Comparison of ENCODE assay signal across 17 cellular contexts in the genomic region with DNA sequence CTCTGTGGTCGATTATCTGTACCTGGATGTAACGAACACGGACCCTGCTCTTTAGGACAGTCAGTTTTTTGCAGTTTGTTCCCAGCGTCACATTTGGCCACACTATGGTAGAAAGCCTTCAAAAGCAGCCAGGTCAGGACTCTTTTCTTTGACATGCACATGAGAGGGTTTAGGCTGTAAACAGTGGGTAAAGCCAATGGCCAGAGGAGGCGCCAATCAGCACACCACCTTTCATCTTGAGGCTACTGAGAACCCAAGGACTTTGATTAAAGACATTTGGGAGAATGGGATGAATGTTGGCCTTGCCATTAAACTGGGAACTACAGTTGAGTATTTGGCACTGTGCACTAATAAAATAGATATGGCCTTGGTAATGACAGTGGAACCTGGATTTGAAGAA.
DNase-seq lines count a peak whose midpoint lies in the region; ATAC-seq, FAIRE-seq and TF ChIP-seq lines count a peak whose summit lies in the region.
"Had no signal": no experiment of that assay in that cellular context is flagged by ENCODE, and none has a peak within 500 bp of the region (broad histone marks: within the 10 kb centered on the region; RNA-seq: fewer than 3 reads in every experiment).

No MANE protein-coding gene starts in this region.

- no peak for ATAC-seq in left ventricle myocardium superior
- ATAC-seq: T-helper 17 cell had no signal

- H4K8ac ChIP-seq in H1 (ENCODE audit: extremely low read depth, insufficient read depth, low read length), result no peak overlapping the region
- no peak overlapping the region for H4K8ac ChIP-seq in mesendoderm (ENCODE audit: low read depth, low read length)

- WGBS in H1 (ENCODE audit: extremely low coverage in 1 of 2, insufficient coverage in 1 of 2, insufficient read length in 1 of 2, insufficient replicate concordance in 2 of 2, low coverage in 1 of 2, low lambda C conversion rate in 2 of 2, missing lambda C conversion rate in 1 of 2), 2 experiments, result 84% methylated on average over 5 of the region's 5 CpGs; no CpG with 5 or more reads in 1 of the 2 experiments
- no CpG with 5 or more reads among the region's 5 CpGs for WGBS in mesendoderm (ENCODE audit: extremely low coverage, insufficient coverage, low lambda C conversion rate)
- 75 to 90% (median 80%) methylated on average over 5 of the region's 5 CpGs for WGBS in adrenal gland, 4 donors
- WGBS in sigmoid colon, 2 donors, result 88 to 94% methylated on average over 5 of the region's 5 CpGs

- H3K79me1 ChIP-seq in H1 (ENCODE audit: low read depth, low read length) (no peaks in the 10 kb centered on the region), mesendoderm (ENCODE audit: low read length) (no peaks in the 10 kb centered on the region)

- peak; percentile 36 for FAIRE-seq in H1 (lab: Jason Lieb, UNC)

- H2BK5ac ChIP-seq in H1 (ENCODE audit: low read depth, low read length) (no peak overlapping the region), mesendoderm (ENCODE audit: low read length) (no peak overlapping the region)

- H3K4me2 ChIP-seq in H1 (ENCODE audit: insufficient read depth in 1 of 2, low read depth in 2 of 2, low read length in 2 of 2), result no peak overlapping the region
- no peak overlapping the region for H3K4me2 ChIP-seq in mesendoderm (ENCODE audit: low read length)

- peak; percentile 32 to 38; a peak in 3 of 4 replicates for TF ChIP-seq RAD21 in H1 (IDR thresholded peaks at IDR 0.05 in 1 of 2, conservative IDR thresholded peaks at IDR 0.05 in 1 of 2; ENCODE audit: low read depth in 2 of 2, low read length in 2 of 2)

- DNase-seq in LNCaP clone FGC (ENCODE audit: low read depth), result no peak
- peak; percentile 3 to 47 for DNase-seq in H1 (ENCODE audit: low read depth in 1 of 2, low spot score in 2 of 2)
- DNase-seq in mesendoderm, result peak; percentile 19
- DNase-seq in NCI-H2196 (lab: John Stamatoyannopoulos, UW; ENCODE audit: unreplicated experiment), result no peak
- DNase-seq in adrenal gland, result no peak
- DNase-seq in left ventricle myocardium superior, result no peak
- DNase-seq in sigmoid colon, result no peak
- DNase-seq: GF-D8, HCEC 1CT, NCI-H1694 treated with DMSO at 0.1 percent for 48 hours, NCI-H226, NCI-H524, NCI-H82, Peyer's patch, T-helper 17 cell had no signal

- H2BK120ac ChIP-seq in H1 (replicated peaks; ENCODE audit: low read depth, low read length), result no peak overlapping the region
- no peak overlapping the region for H2BK120ac ChIP-seq in mesendoderm (ENCODE audit: low read depth, low read length)

- no peak overlapping the region for H3K23ac ChIP-seq in H1 (ENCODE audit: insufficient read length)
- H3K23ac ChIP-seq in mesendoderm (ENCODE audit: low read length), result no peak overlapping the region

- TF ChIP-seq EP300 in H1 (IDR thresholded peaks at IDR 0.05; ENCODE audit: borderline replicate concordance in 1 of 2, low read depth in 2 of 2, low read length in 2 of 2) (no peak), sigmoid colon (IDR thresholded peaks at IDR 0.05) (no peak)

- no peak overlapping the region for H2BK12ac ChIP-seq in H1 (ENCODE audit: low read depth, low read length)

- H3K9ac ChIP-seq in H1 (replicated peaks in 1 of 4; ENCODE audit: extremely low read depth in 1 of 4, low read depth in 3 of 4, low read length in 3 of 4), result no peak overlapping the region
- no peak overlapping the region for H3K9ac ChIP-seq in mesendoderm (ENCODE audit: low read length)

- intact Hi-C loops in adrenal gland (cut with DNase I) (no loop called here), left ventricle myocardium superior (cut with micrococcal nuclease) (no loop called here), sigmoid colon (cut with DNase I) (no loop called here)

- no peaks in the 10 kb centered on the region for H3K27me3 ChIP-seq in H1 (replicated peaks in 1 of 4; ENCODE audit: control insufficient read depth in 3 of 4, extremely low read depth in 1 of 4, insufficient read depth in 3 of 4, low read length in 3 of 4)
- H3K27me3 ChIP-seq in mesendoderm (ENCODE audit: insufficient read depth, low read length, poor library complexity), result no peaks in the 10 kb centered on the region
- no peaks in the 10 kb centered on the region for H3K27me3 ChIP-seq in adrenal gland
- H3K27me3 ChIP-seq in sigmoid colon, result no peaks in the 10 kb centered on the region
- H3K27me3 ChIP-seq: Peyer's patch, SJSA1 had no signal

- H3K27ac ChIP-seq in H1 (ENCODE audit: low read depth, low read length), result no peak overlapping the region
- H3K27ac ChIP-seq in mesendoderm (ENCODE audit: low read depth, low read length), result no peak overlapping the region
- H3K27ac ChIP-seq in adrenal gland, result no peak overlapping the region
- no peak overlapping the region for H3K27ac ChIP-seq in sigmoid colon
- H3K27ac ChIP-seq: Peyer's patch, SJSA1 had no signal

- POLR2A ChIA-PET in H1 (lab: Charles Lee; ENCODE audit: partially characterized antibody), result no interaction called here

- H3K14ac ChIP-seq in H1 (ENCODE audit: insufficient read length), result no peak overlapping the region

- H3K18ac ChIP-seq in H1 (ENCODE audit: extremely low read depth, low read length) (no peak overlapping the region), mesendoderm (ENCODE audit: low read length) (no peak overlapping the region)

- no peak overlapping the region for H2AK5ac ChIP-seq in H1 (ENCODE audit: low read depth, low read length)
- no peak overlapping the region for H2AK5ac ChIP-seq in mesendoderm (ENCODE audit: low read length)

- H3K4ac ChIP-seq in H1 (replicated peaks; ENCODE audit: insufficient read length, low read depth, low read length) (no peak overlapping the region), mesendoderm (ENCODE audit: low read depth, low read length) (no peak overlapping the region)

- H3K56ac ChIP-seq in H1 (replicated peaks; ENCODE audit: insufficient read length, low read depth, low read length), result no peak overlapping the region
- H3K56ac ChIP-seq in mesendoderm (ENCODE audit: low read length), result no peak overlapping the region

- H3K9me3 ChIP-seq in H1 (ENCODE audit: insufficient read depth in 2 of 2, low read depth in 1 of 2, low read length in 1 of 2), result no peaks in the 10 kb centered on the region
- no peaks in the 10 kb centered on the region for H3K9me3 ChIP-seq in adrenal gland (replicated peaks in 1 of 3)
- H3K9me3 ChIP-seq in sigmoid colon, result no peaks in the 10 kb centered on the region
- H3K9me3 ChIP-seq: Peyer's patch, SJSA1 had no signal

- 0 out of 2 replicates have a peak, but pooled peaks have one; percentile 22 for TF ChIP-seq CTCF in GM12875 (IDR thresholded peaks at IDR 0.05; ENCODE audit: borderline replicate concordance, insufficient read depth, low read depth, low read length)
- 0 out of 2 replicates have a peak, but pooled peaks have one; percentile 8 for TF ChIP-seq CTCF in LNCaP clone FGC (IDR thresholded peaks at IDR 0.05; ENCODE audit: control insufficient read depth, extremely low read depth, insufficient read depth)
- peak; percentile 25 to 70 (median 43); a peak in 3 of 4 replicates for TF ChIP-seq CTCF in H1 (IDR thresholded peaks at IDR 0.05; ENCODE audit: control extremely low read depth in 1 of 3, insufficient read depth in 1 of 3, low read depth in 1 of 3, low read length in 3 of 3)
- no peak for TF ChIP-seq CTCF in adrenal gland (IDR thresholded peaks at IDR 0.05)
- TF ChIP-seq CTCF in sigmoid colon (IDR thresholded peaks at IDR 0.05), result no peak

- no peak overlapping the region for H2BK20ac ChIP-seq in H1 (ENCODE audit: low read length)

- H2BK15ac ChIP-seq in H1 (ENCODE audit: low read length) (no peak overlapping the region), mesendoderm (replicated peaks; ENCODE audit: low read depth) (no peak overlapping the region)

- H3K79me2 ChIP-seq in H1 (ENCODE audit: control insufficient read depth in 1 of 2, insufficient read depth in 2 of 2, low read length in 2 of 2) (no peaks in the 10 kb centered on the region), mesendoderm (ENCODE audit: control insufficient read depth, insufficient read depth, low read length) (no peaks in the 10 kb centered on the region)

- H3K4me3 ChIP-seq in GM12875 (ENCODE audit: low read depth, low read length) (no peak overlapping the region), LNCaP clone FGC (ENCODE audit: low read depth, low read length) (no peak overlapping the region), H1 (ENCODE audit: extremely low read depth in 1 of 4, insufficient read depth in 2 of 4, low read depth in 3 of 4, low read length in 4 of 4) (no peak overlapping the region), mesendoderm (ENCODE audit: low read length) (no peak overlapping the region), adrenal gland (no peak overlapping the region), sigmoid colon (no peak overlapping the region)
- H3K4me3 ChIP-seq: Peyer's patch, SJSA1 had no signal

- TF ChIP-seq POLR2A in H1 (IDR thresholded peaks at IDR 0.05; ENCODE audit: control extremely low read depth in 1 of 2, low read depth in 2 of 2, low read length in 2 of 2) (no peak), adrenal gland (IDR thresholded peaks at IDR 0.05) (no peak), sigmoid colon (IDR thresholded peaks at IDR 0.05) (no peak)

- no peak overlapping the region for H4K5ac ChIP-seq in H1 (ENCODE audit: insufficient read length, low read depth, low read length)
- no peak overlapping the region for H4K5ac ChIP-seq in mesendoderm (ENCODE audit: low read length)

- no peaks in the 10 kb centered on the region for H3K23me2 ChIP-seq in H1 (ENCODE audit: low read depth, low read length)

- CTCF ChIA-PET in H1 (lab: Charles Lee; ENCODE audit: partially characterized antibody), result interaction anchor here (0.8 to 1.4 kb wide), 4 partner anchors 7 to 96 kb away, joined by 3 to 5 read pairs (median 4); no protein-coding TSS in a partner anchor

- H3K36me3 ChIP-seq in H1 (ENCODE audit: control insufficient read depth in 2 of 4, insufficient read depth in 4 of 4, low read length in 3 of 4) (no peaks in the 10 kb centered on the region), mesendoderm (ENCODE audit: control insufficient read depth, insufficient read depth, low read length) (no peaks in the 10 kb centered on the region), adrenal gland (replicated peaks in 1 of 2) (no peaks in the 10 kb centered on the region), sigmoid colon (no peaks in the 10 kb centered on the region)
- H3K36me3 ChIP-seq: Peyer's patch, SJSA1 had no signal

- H3K4me1 ChIP-seq in H1 (replicated peaks in 1 of 4; ENCODE audit: control insufficient read depth in 3 of 4, insufficient read depth in 4 of 4, low read length in 3 of 4), result peaks cover 0 to 3% (median 0%) of the 10 kb centered on the region in 4 experiments; a peak in 2 of 7 replicates
- H3K4me1 ChIP-seq in mesendoderm (ENCODE audit: control insufficient read depth, low read depth, low read length), result no peaks in the 10 kb centered on the region
- H3K4me1 ChIP-seq in adrenal gland (replicated peaks in 1 of 2), result no peaks in the 10 kb centered on the region
- H3K4me1 ChIP-seq in sigmoid colon, result no peaks in the 10 kb centered on the region
- H3K4me1 ChIP-seq: Peyer's patch, SJSA1 had no signal

- H2AFZ ChIP-seq in H1 (ENCODE audit: low read length), result no peak overlapping the region

- no peak overlapping the region for H4K91ac ChIP-seq in H1 (replicated peaks; ENCODE audit: insufficient read length, low read length)

- no peaks in the 10 kb centered on the region for H4K20me1 ChIP-seq in H1 (replicated peaks in 1 of 2; ENCODE audit: control insufficient read depth in 1 of 2, insufficient read depth in 2 of 2, low read length in 2 of 2)

TF ChIP-seq in H1, 55 proteins besides CTCF, POLR2A, EP300 and RAD21 (continues in another document):
- TF ChIP-seq CTBP2 (IDR thresholded peaks at IDR 0.05; ENCODE audit: borderline replicate concordance, insufficient read depth, insufficient read length, low read length), result no peak

Comparison
In these comparisons a context has a peak if more than half of its experiments do, and no peak if none do; other contexts are left out.
1. CTCF ChIP-seq: peak in GM12875 (single experiment), LNCaP clone FGC (single experiment) and H1 (3 of 3); none in adrenal gland (0 of 6) and sigmoid colon (0 of 4).
2. DNase-seq: peak in H1 (2 of 2) and mesendoderm (single experiment); none in LNCaP clone FGC (single experiment), NCI-H2196 (single experiment), adrenal gland (0 of 7), left ventricle myocardium superior (single experiment) and sigmoid colon (single experiment).